ENCODE assay signal across 8 cellular contexts in the genomic region with DNA sequence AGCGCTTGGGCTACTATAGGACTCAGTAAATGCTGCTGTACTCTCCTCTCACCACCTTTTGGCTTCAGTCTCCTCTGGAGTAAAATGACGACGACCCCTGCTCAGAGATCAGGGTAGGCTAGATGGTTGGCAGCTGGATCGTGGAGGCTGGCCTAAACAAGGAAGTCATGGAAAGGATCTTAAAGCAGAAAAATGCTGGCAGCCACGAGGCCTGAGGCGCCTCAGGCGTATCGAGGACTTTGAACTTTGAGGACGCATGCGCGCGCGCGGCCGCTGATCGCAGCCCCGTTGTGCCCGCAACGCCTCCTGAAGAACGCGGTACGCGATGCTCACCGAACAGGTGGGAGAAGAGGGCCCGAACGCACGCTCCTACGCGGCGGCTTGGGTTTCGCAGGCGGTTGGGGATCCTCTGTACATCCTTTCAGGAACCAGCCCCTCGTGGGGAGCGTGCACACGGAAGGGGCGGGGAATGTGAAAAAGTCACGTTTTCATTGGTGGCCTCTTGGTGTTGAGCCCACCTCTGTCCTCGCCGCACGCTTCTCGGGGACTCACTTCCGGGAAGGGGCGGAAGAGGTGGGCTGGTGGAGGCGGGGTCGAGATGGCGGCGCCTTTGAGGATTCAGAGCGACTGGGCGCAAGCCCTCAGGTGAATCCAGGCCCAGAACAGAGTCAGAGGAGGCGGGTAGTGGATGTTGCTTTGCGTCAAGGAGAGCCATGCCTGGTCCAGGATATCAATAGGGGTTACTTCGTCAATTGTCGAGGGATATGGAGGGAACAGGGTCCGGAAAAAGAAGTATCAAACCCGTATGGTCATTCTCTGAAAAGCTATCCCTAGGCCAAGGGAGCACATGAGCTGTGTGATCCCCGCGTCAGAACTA. TPM values are rescaled to one million over a fixed set of nuclear protein-coding genes. Genes with fewer than 3 reads are reported as not detected.
A peak's percentile ranks its signal among the peaks of the same experiment; 100 is the strongest.
DNase-seq lines count a peak whose midpoint lies in the region; FAIRE-seq and TF ChIP-seq lines count a peak whose summit lies in the region.

A gene (minus strand): TSS at position 423 of the 877 bp plus-strand sequence. CDS start 3,468 bp downstream, outside the sequence.
A gene with protein sequence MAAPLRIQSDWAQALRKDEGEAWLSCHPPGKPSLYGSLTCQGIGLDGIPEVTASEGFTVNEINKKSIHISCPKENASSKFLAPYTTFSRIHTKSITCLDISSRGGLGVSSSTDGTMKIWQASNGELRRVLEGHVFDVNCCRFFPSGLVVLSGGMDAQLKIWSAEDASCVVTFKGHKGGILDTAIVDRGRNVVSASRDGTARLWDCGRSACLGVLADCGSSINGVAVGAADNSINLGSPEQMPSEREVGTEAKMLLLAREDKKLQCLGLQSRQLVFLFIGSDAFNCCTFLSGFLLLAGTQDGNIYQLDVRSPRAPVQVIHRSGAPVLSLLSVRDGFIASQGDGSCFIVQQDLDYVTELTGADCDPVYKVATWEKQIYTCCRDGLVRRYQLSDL (plus strand): TSS at position 576 of the 877 bp plus-strand sequence. CDS start 23 bp downstream, at position 599.

- no peaks in the 10 kb centered on the region for H3K27me3 ChIP-seq in neutrophil

- H3K4me1 Mint-ChIP-seq in activated naive CD4-positive, alpha-beta T cell treated with anti-CD3 and anti-CD28 coated beads for 36 hours (ENCODE audit: low read depth): peaks cover 42% of the 10 kb centered on the region

- no peak for FAIRE-seq in frontal cortex (lab: Jason Lieb, UNC)

- H3K4me3 Mint-ChIP-seq in activated naive CD4-positive, alpha-beta T cell treated with anti-CD3 and anti-CD28 coated beads for 36 hours: peak within 1 kb of the TSS; percentile 95

- no peaks in the 10 kb centered on the region for H3K9me3 ChIP-seq in neutrophil

- intact Hi-C loops in activated naive CD4-positive, alpha-beta T cell treated with anti-CD3 and anti-CD28 coated beads for 36 hours (cut with micrococcal nuclease): loop anchor here (1.0 to 5.0 kb wide), 9 partner anchors 88 to 617 kb away; a partner anchor contains a TSS

- no peaks in the 10 kb centered on the region for H3K27me3 Mint-ChIP-seq in activated naive CD4-positive, alpha-beta T cell treated with anti-CD3 and anti-CD28 coated beads for 36 hours (ENCODE audit: low read depth)

- H3K36me3 ChIP-seq in neutrophil: peaks cover 16% of the 10 kb centered on the region

- H3K27ac Mint-ChIP-seq in activated naive CD4-positive, alpha-beta T cell treated with anti-CD3 and anti-CD28 coated beads for 36 hours: peak within 1 kb of the TSS; percentile 92

- H3K4me1 ChIP-seq in neutrophil (ENCODE audit: control insufficient read depth in 1 of 2, insufficient read depth in 1 of 2, low read depth in 1 of 2, low read length in 1 of 2): peaks cover 9 to 13% of the 10 kb centered on the region in 2 experiments

- peaks cover 34% of the 10 kb centered on the region for H3K36me3 Mint-ChIP-seq in activated naive CD4-positive, alpha-beta T cell treated with anti-CD3 and anti-CD28 coated beads for 36 hours (ENCODE audit: low read depth)

- H3K4me3 ChIP-seq in HFF-Myc (replicated peaks; ENCODE audit: low read depth, low read length) (peak within 1 kb of the TSS; percentile 78), neutrophil (ENCODE audit: low read depth in 1 of 2, low read length in 1 of 2) (peak within 1 kb of the TSS; percentile 81 to 86)

- no peaks in the 10 kb centered on the region for H3K9me3 Mint-ChIP-seq in activated naive CD4-positive, alpha-beta T cell treated with anti-CD3 and anti-CD28 coated beads for 36 hours

- H3K27ac ChIP-seq in neutrophil (peak within 1 kb of the TSS; percentile 68), substantia nigra (ENCODE audit: low read depth, low read length, poor library complexity, severe bottlenecking) (peak within 1 kb of the TSS; percentile 80)

- DNase-seq in GM03348 (ENCODE audit: low spot score): peak; percentile 98
- peak; percentile 94 for DNase-seq in HFF-Myc (ENCODE audit: extremely low read depth, low read depth)
- DNase-seq in NAMALWA (ENCODE audit: low spot score): peak; percentile 99
- DNase-seq in SK-N-DZ (ENCODE audit: low spot score): peak; percentile 99
- DNase-seq in activated naive CD4-positive, alpha-beta T cell treated with anti-CD3 and anti-CD28 coated beads for 36 hours: peak; percentile 97
- peak; percentile 80 to 92 for DNase-seq in frontal cortex (ENCODE audit: low spot score in 2 of 2)
- peak; percentile 59 to 96 (median 90) for DNase-seq in substantia nigra (lab: John Stamatoyannopoulos, UW)

- CTCF ChIA-PET in activated naive CD4-positive, alpha-beta T cell treated with anti-CD3 and anti-CD28 coated beads for 36 hours (lab: Charles Lee): interaction anchor here (0.6 to 1.9 kb wide), 3 partner anchors 10 to 251 kb away, joined by 3 to 8 read pairs (median 3); no protein-coding TSS in a partner anchor

- no peak for TF ChIP-seq CTCF in HFF-Myc (IDR thresholded peaks at IDR 0.05; ENCODE audit: low read depth, low read length, missing control alignments)
- TF ChIP-seq CTCF in neutrophil (IDR thresholded peaks at IDR 0.05): peak; percentile 22

RNA-seq across cellular contexts. Expression of the first gene that starts in this region (rescaled TPM):
- 133 and 155 TPM in 2 replicates for polyA plus RNA-seq in SK-N-DZ (2014; cell fraction: cytosol; rRNA removed)
- 84.2 and 93.5 TPM in 2 replicates for polyA plus RNA-seq in SK-N-DZ (2014; cell fraction: nucleus; rRNA removed)
- 10 to 100 TPM; 87.8 to 94.2 TPM for total RNA-seq in activated naive CD4-positive, alpha-beta T cell treated with anti-CD3 and anti-CD28 coated beads for 36 hours
- 29.8 TPM for total RNA-seq in frontal cortex

RNA-seq across cellular contexts. Expression of the second gene that starts in this region (rescaled TPM):
- 22.7 and 24.8 TPM in 2 replicates for polyA plus RNA-seq in SK-N-DZ (2014; cell fraction: cytosol; rRNA removed)
- polyA plus RNA-seq in SK-N-DZ (2014; cell fraction: nucleus; rRNA removed): 13.0 and 27.7 TPM in 2 replicates
- total RNA-seq in activated naive CD4-positive, alpha-beta T cell treated with anti-CD3 and anti-CD28 coated beads for 36 hours: 10 to 100 TPM; 29.7 to 30.4 TPM
- 7.3 TPM for total RNA-seq in frontal cortex

Comparison
In these comparisons a context has a peak if more than half of its experiments do, and no peak if none do; other contexts are left out.
1. Peak in every context shown above with its lines: DNase-seq, H3K4me3 ChIP-seq and H3K27ac ChIP-seq.